In the genomic region with DNA sequence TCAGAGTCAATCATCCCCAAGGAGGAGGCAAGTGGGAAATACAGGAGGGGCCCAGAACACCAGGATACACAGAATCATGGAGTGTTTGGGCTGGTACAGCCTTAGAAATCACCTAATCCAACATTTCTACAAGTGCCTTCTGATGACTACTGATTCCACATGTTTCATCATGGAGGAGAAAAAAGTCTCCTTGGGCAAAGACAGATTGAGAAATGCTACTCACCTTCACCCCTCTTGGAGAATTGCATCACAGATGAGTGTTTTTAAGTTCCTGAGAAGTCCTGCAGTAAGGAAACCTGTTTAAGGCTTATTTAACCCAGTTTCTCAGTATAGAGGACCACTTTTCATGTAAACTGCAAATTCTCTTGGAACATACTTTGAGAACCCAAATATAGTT, we compare ENCODE assay signal across 11 cellular contexts. TPM values are rescaled to one million over a fixed set of nuclear protein-coding genes. Genes with fewer than 3 reads are reported as not detected.
"Had no signal": no experiment of that assay in that cellular context is flagged by ENCODE, and none has a peak within 500 bp of the region (broad histone marks: within the 10 kb centered on the region; RNA-seq: fewer than 3 reads in every experiment).

No MANE protein-coding gene starts in this region.

- H3K27ac ChIP-seq: dorsolateral prefrontal cortex, esophagus squamous epithelium, heart right ventricle, lower lobe of right lung, thoracic aorta, upper lobe of left lung had no signal

- H3K4me3 ChIP-seq: esophagus squamous epithelium, heart right ventricle, lower lobe of right lung, sigmoid colon, upper lobe of left lung had no signal

- DNase-seq: activated gamma-delta T cell, esophagus squamous epithelium, natural killer cell had no signal

- H3K9me3 ChIP-seq: esophagus squamous epithelium, heart right ventricle, lower lobe of right lung, sigmoid colon, thoracic aorta, upper lobe of left lung had no signal

- ATAC-seq: T-helper 17 cell had no signal

- H3K36me3 ChIP-seq: esophagus squamous epithelium, heart right ventricle, lower lobe of right lung, sigmoid colon, thoracic aorta, upper lobe of left lung had no signal

RNA-seq across cellular contexts. Expression of gene SLIT3, which starts 2.2 kb away (rescaled TPM):
- total RNA-seq: activated CD8-positive, alpha-beta T cell treated with anti-CD3 and anti-CD28 coated beads, Interleukin-2, amount 10 ng/mL, durations not matched to agents 7 days and 5 days; T-helper 17 cell had no signal
